ENCODE assay signal across 10 cellular contexts in the genomic region with DNA sequence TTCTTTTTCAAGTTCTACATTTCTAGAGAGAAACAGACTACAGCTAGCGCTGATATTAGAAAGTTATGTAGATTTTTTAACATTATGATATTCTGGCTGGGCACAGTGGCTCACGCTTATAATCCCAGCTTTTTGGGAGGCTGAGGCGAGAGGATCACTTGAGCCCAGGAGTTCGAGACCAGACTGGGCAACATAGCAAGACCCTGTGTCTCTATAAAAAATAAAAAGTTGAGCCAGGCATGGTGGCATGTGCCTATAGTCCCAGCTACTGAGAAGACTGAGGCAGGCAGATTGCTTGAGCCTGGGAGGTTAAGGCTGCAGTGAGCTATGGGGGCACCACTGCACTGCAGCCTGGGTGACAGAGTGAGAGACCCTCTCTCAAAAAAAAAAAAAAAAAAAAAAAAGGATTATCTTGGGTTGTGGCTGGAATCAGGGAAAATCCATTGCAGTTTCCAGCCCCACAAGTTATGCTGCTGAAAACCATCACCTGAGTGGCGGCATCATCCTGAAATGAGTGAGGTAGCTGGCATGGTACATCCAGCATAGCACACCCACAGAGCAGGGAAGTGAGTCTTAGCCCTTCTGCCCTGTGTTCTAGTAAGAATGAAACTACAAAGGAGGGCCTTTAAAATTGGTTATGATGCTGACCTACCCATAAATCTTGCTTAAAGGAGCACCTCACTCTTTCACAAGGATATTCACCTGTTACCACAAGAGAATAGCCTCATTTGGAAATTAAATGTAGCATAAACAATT.
A peak's percentile ranks its signal among the peaks of the same experiment; 100 is the strongest.
DNase-seq lines count a peak whose midpoint lies in the region; ATAC-seq and TF ChIP-seq lines count a peak whose summit lies in the region.
"Had no signal": no experiment of that assay in that cellular context is flagged by ENCODE, and none has a peak within 500 bp of the region (broad histone marks: within the 10 kb centered on the region; RNA-seq: fewer than 3 reads in every experiment).

No MANE protein-coding gene starts in this region.

- H3K4me3 Mint-ChIP-seq in activated CD4-positive, alpha-beta memory T cell treated with anti-CD3 and anti-CD28 coated beads, Interleukin-2, amount 10 ng/mL, durations not matched to agents 7 days and 5 days = peak overlapping the region; percentile 53
- no peak overlapping the region for H3K4me3 Mint-ChIP-seq in neural progenitor cell

- no peak for TF ChIP-seq CTCF in neural progenitor cell (IDR thresholded peaks at IDR 0.05)

- no peaks in the 10 kb centered on the region for H3K79me2 ChIP-seq in neural progenitor cell (ENCODE audit: low read depth)

- H3K36me3 Mint-ChIP-seq in activated CD4-positive, alpha-beta memory T cell treated with anti-CD3 and anti-CD28 coated beads, Interleukin-2, amount 10 ng/mL, durations not matched to agents 7 days and 5 days (ENCODE audit: low read depth) = peaks cover 69% of the 10 kb centered on the region
- no peaks in the 10 kb centered on the region for H3K36me3 Mint-ChIP-seq in neural progenitor cell

- H3K27ac Mint-ChIP-seq in activated CD4-positive, alpha-beta memory T cell treated with anti-CD3 and anti-CD28 coated beads, Interleukin-2, amount 10 ng/mL, durations not matched to agents 7 days and 5 days = peak overlapping the region; percentile 90
- no peak overlapping the region for H3K27ac Mint-ChIP-seq in neural progenitor cell

- no peak overlapping the region for H3K27ac ChIP-seq in neural progenitor cell
- H3K27ac ChIP-seq: BLaER1 had no signal

- no peak overlapping the region for H3K4me3 ChIP-seq in neural progenitor cell
- H3K4me3 ChIP-seq: BLaER1 had no signal

- no peak overlapping the region for H2AFZ ChIP-seq in neural progenitor cell (replicated peaks)

- POLR2A ChIA-PET in activated CD4-positive, alpha-beta memory T cell treated with anti-CD3 and anti-CD28 coated beads, Interleukin-2, amount 10 ng/mL, durations not matched to agents 7 days and 5 days (lab: Charles Lee) = interaction anchor here (0.7 to 3.3 kb wide), 13 partner anchors 9 to 120 kb away, joined by 3 to 36 read pairs (median 4); partner anchors contain the start of gene NFATC2

- no peaks in the 10 kb centered on the region for H3K9me3 ChIP-seq in neural progenitor cell (ENCODE audit: low read depth)
- H3K9me3 ChIP-seq: BLaER1 had no signal

- H3K4me1 ChIP-seq in neural progenitor cell = peaks cover 11% of the 10 kb centered on the region

- H3K27me3 Mint-ChIP-seq in activated CD4-positive, alpha-beta memory T cell treated with anti-CD3 and anti-CD28 coated beads, Interleukin-2, amount 10 ng/mL, durations not matched to agents 7 days and 5 days = no peaks in the 10 kb centered on the region
- peaks cover 13% of the 10 kb centered on the region for H3K27me3 Mint-ChIP-seq in neural progenitor cell (ENCODE audit: insufficient read depth, low read depth)

- ATAC-seq in HG02938 (IDR thresholded peaks at IDR 0.05; ENCODE audit: unreplicated experiment) (peak; percentile 83), SK-N-SH treated with all-trans-retinoic acid at 6 μM for 48 hours (no peak), left colon (no peak)

- no peaks in the 10 kb centered on the region for H4K20me1 ChIP-seq in neural progenitor cell (ENCODE audit: low read depth)

- peak; percentile 24 for DNase-seq in stimulated activated naive CD4-positive, alpha-beta T cell treated with Interleukin-2 at 50 U/mL for 16 hours (lab: John Stamatoyannopoulos, UW)
- no peak for DNase-seq in stimulated activated naive CD4-positive, alpha-beta T cell (lab: John Stamatoyannopoulos, UW)
- peak; percentile 56 for DNase-seq in activated CD4-positive, alpha-beta memory T cell treated with anti-CD3 and anti-CD28 coated beads, Interleukin-2, amount 10 ng/mL, durations not matched to agents 7 days and 5 days
- no peak for DNase-seq in left colon
- DNase-seq in neural progenitor cell (ENCODE audit: low spot score) = no peak
- no peak for DNase-seq in SW480 (ENCODE audit: low spot score)
- DNase-seq: NCI-H526 had no signal

- no peaks in the 10 kb centered on the region for H3K9me3 Mint-ChIP-seq in activated CD4-positive, alpha-beta memory T cell treated with anti-CD3 and anti-CD28 coated beads, Interleukin-2, amount 10 ng/mL, durations not matched to agents 7 days and 5 days
- no peaks in the 10 kb centered on the region for H3K9me3 Mint-ChIP-seq in neural progenitor cell

- H3K36me3 ChIP-seq in neural progenitor cell = no peaks in the 10 kb centered on the region

- H3K4me2 ChIP-seq in neural progenitor cell = no peak overlapping the region
- H3K4me2 ChIP-seq: BLaER1 had no signal

- CTCF ChIA-PET in activated CD4-positive, alpha-beta memory T cell treated with anti-CD3 and anti-CD28 coated beads, Interleukin-2, amount 10 ng/mL, durations not matched to agents 7 days and 5 days (lab: Charles Lee) = interaction anchor here (0.7 to 3.1 kb wide), 7 partner anchors 8 to 172 kb away, joined by 3 to 18 read pairs (median 7); partner anchors contain the start of gene NFATC2

- intact Hi-C loops in left colon (cut with DNase I, micrococcal nuclease) = no loop called here

- peaks cover 4% of the 10 kb centered on the region for H3K27me3 ChIP-seq in neural progenitor cell
- H3K27me3 ChIP-seq: BLaER1 had no signal

- H3K4me1 Mint-ChIP-seq in activated CD4-positive, alpha-beta memory T cell treated with anti-CD3 and anti-CD28 coated beads, Interleukin-2, amount 10 ng/mL, durations not matched to agents 7 days and 5 days = peaks cover 95% of the 10 kb centered on the region
- H3K4me1 Mint-ChIP-seq in neural progenitor cell = peaks cover 38% of the 10 kb centered on the region

- no peaks in the 10 kb centered on the region for H3F3A ChIP-seq in neural progenitor cell (ENCODE audit: low read depth)

- no peak overlapping the region for H3K9ac ChIP-seq in neural progenitor cell
- H3K9ac ChIP-seq: BLaER1 had no signal

TF ChIP-seq in SK-N-SH treated with all-trans-retinoic acid at 6 μM for 48 hours, 23 proteins besides CTCF, POLR2A, EP300 and RAD21:
- TF ChIP-seq TSHZ2 (CRISPR knock-in tag; IDR thresholded peaks at IDR 0.05) (no peak), PPARA (CRISPR knock-in tag; IDR thresholded peaks at IDR 0.05; ENCODE audit: borderline replicate concordance) (no peak), ISL1 (CRISPR knock-in tag; IDR thresholded peaks at IDR 0.05) (no peak), TCF4 (CRISPR knock-in tag; IDR thresholded peaks at IDR 0.05; ENCODE audit: borderline replicate concordance) (no peak), OSR1 (CRISPR knock-in tag; IDR thresholded peaks at IDR 0.05) (no peak), SNAI2 (CRISPR knock-in tag; IDR thresholded peaks at IDR 0.05) (no peak), BACH2 (CRISPR knock-in tag; IDR thresholded peaks at IDR 0.05; ENCODE audit: borderline replicate concordance) (no peak), ZNF565 (CRISPR knock-in tag; conservative IDR thresholded peaks at IDR 0.05; ENCODE audit: low read depth) (no peak), ZNF70 (CRISPR knock-in tag; IDR thresholded peaks at IDR 0.05) (no peak)

Comparison
In these comparisons a context has a peak if more than half of its experiments do, and no peak if none do; other contexts are left out.
1. DNase-seq: peak in stimulated activated naive CD4-positive, alpha-beta T cell treated with Interleukin-2 at 50 U/mL for 16 hours (single experiment) and activated CD4-positive, alpha-beta memory T cell treated with anti-CD3 and anti-CD28 coated beads, Interleukin-2, amount 10 ng/mL, durations not matched to agents 7 days and 5 days (single experiment); none in stimulated activated naive CD4-positive, alpha-beta T cell (0 of 6), left colon (0 of 2), neural progenitor cell (single experiment) and SW480 (single experiment).